ENCODE assay signal across 36 cellular contexts in the genomic region with DNA sequence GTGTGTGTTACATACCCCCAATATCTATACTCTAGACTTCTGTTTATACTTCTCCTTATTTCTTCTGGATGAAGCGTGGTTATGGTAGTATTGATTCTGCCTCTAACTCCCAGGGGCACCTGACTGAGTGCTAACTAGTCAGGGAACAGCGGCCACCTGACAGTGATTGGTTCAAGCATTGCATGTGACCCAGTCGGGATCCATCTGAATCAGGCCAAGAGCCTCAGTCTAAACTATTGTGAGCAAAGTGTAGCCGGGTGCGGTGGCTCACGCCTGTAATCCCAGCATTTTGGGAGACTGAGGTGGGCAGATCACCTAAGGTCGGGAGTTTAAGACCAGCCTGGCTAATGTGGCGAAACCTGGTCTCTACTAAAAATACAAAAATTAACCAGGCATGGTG. TPM values are rescaled to one million over a fixed set of nuclear protein-coding genes. Genes with fewer than 3 reads are reported as not detected.
"Had no signal": no experiment of that assay in that cellular context is flagged by ENCODE, and none has a peak within 500 bp of the region (broad histone marks: within the 10 kb centered on the region; RNA-seq: fewer than 3 reads in every experiment).

No MANE protein-coding gene starts in this region.

- DNase-seq: Karpas-422, Kasumi-1, MG63, MM.1S, MV-4-11, NCI-H1048, NCI-H1092, NCI-H1092 treated with DMSO at 0.1 percent for 48 hours, NCI-H1105, NCI-H1105 treated with DMSO at 0.1 percent for 48 hours, NCI-H1417, NCI-H1417 treated with DMSO at 0.1 percent for 48 hours, NCI-H1436, NCI-H1436 treated with DMSO at 0.1 percent for 48 hours, NCI-H146, NCI-H1694, NCI-H1694 treated with DMSO at 0.1 percent for 48 hours, NCI-H187, NCI-H187 treated with DMSO at 0.1 percent for 48 hours, NCI-H1930, NCI-H2029, NCI-H2029 treated with DMSO at 0.1 percent for 48 hours, NCI-H2081, NCI-H2081 treated with DMSO at 0.1 percent for 48 hours, NCI-H2107, NCI-H2171, NCI-H2171 treated with DMSO at 0.1 percent for 48 hours, NCI-H2227 treated with DMSO at 0.1 percent for 48 hours, NCI-H345, NCI-H446, NCI-H446 treated with DMSO at 0.1 percent for 48 hours, NCI-H510A, NCI-H510A treated with DMSO at 0.1 percent for 48 hours, NCI-H524, NCI-H524 treated with DMSO at 0.1 percent for 48 hours had no signal

- H3K27me3 ChIP-seq: MG63 had no signal

- H3K4me3 ChIP-seq: MG63 had no signal

- H3K9me3 ChIP-seq: MG63 had no signal

- H3K36me3 ChIP-seq: MG63 had no signal

RNA-seq across cellular contexts. Expression of a gene that starts 10.0 kb away (rescaled TPM):
- total RNA-seq: MCF 10A had no signal
